8 cellular contexts compared by ENCODE assay signal in genomic region chr12:52372216-52373154, GRCh38. TPM values are rescaled to one million over a fixed set of nuclear protein-coding genes. Genes with fewer than 3 reads are reported as not detected.
DNase-seq lines count a peak whose midpoint lies in the region; ATAC-seq and TF ChIP-seq lines count a peak whose summit lies in the region.

No MANE protein-coding gene starts in this region.

- ATAC-seq in stimulated activated effector memory CD8-positive, alpha-beta T cell treated with anti-CD3 and anti-CD28 coated beads, Interleukin-12 subunit alpha, Interleukin-12 subunit beta, amount 100 ng/mL, for 72 hours = peak; percentile 53
- no peak for ATAC-seq in GM18505 (IDR thresholded peaks at IDR 0.05; ENCODE audit: unreplicated experiment)

- DNase-seq in C1 segment of cervical spinal cord (lab: John Stamatoyannopoulos, UW) (peak in 11 of 14 donors; percentile 7 to 78 (median 64)), HEK293T (ENCODE audit: extremely low spot score) (peak; percentile 80), NCI-H526 (lab: John Stamatoyannopoulos, UW) (peak; percentile 64 to 87), epithelial cell of prostate (ENCODE audit: low read depth, low spot score) (peak; percentile 40), mesothelial cell of epicardium (ENCODE audit: low spot score in 2 of 2, unreplicated experiment in 2 of 2) (peak in 1 of 2 experiments; percentile 83)
- peak; percentile 66 for DNase-seq in activated CD4-positive, alpha-beta memory T cell treated with anti-CD3 and anti-CD28 coated beads, Interleukin-2, amount 10 ng/mL, durations not matched to agents 7 days and 5 days
- peak; percentile 35 to 73 for DNase-seq in stimulated activated effector memory CD8-positive, alpha-beta T cell treated with anti-CD3 and anti-CD28 coated beads, Interleukin-12 subunit alpha, Interleukin-12 subunit beta, amount 100 ng/mL, for 72 hours (ENCODE audit: low spot score in 2 of 2)

- no peak for TF ChIP-seq POLR2A in GM18505 (IDR thresholded peaks at IDR 0.05; ENCODE audit: borderline replicate concordance, extremely low read depth, insufficient read depth, insufficient read length)

- no peaks in the 10 kb centered on the region for H3K36me3 Mint-ChIP-seq in activated CD4-positive, alpha-beta memory T cell treated with anti-CD3 and anti-CD28 coated beads, Interleukin-2, amount 10 ng/mL, durations not matched to agents 7 days and 5 days (ENCODE audit: low read depth)
- no peaks in the 10 kb centered on the region for H3K36me3 Mint-ChIP-seq in mesothelial cell of epicardium
- no peaks in the 10 kb centered on the region for H3K36me3 Mint-ChIP-seq in stimulated activated effector memory CD8-positive, alpha-beta T cell treated with anti-CD3 and anti-CD28 coated beads, Interleukin-12 subunit alpha, Interleukin-12 subunit beta, amount 100 ng/mL, for 72 hours

- CTCF ChIA-PET in HEK293T (lab: Yijun Ruan, JAX) = interaction anchor here (0.6 to 3.3 kb wide), 17 partner anchors 11 to 512 kb away, joined by 3 to 20 read pairs (median 4); partner anchors contain the start of gene KRT84
- CTCF ChIA-PET in activated CD4-positive, alpha-beta memory T cell treated with anti-CD3 and anti-CD28 coated beads, Interleukin-2, amount 10 ng/mL, durations not matched to agents 7 days and 5 days (lab: Charles Lee) = interaction anchor here (0.6 to 3.6 kb wide), 15 partner anchors 8 to 512 kb away, joined by 3 to 17 read pairs (median 4); no protein-coding TSS in a partner anchor

- TF ChIP-seq CTCF in mesothelial cell of epicardium (IDR thresholded peaks at IDR 0.05; ENCODE audit: unreplicated experiment) = peak; percentile 77

- no peaks in the 10 kb centered on the region for H3K4me1 Mint-ChIP-seq in activated CD4-positive, alpha-beta memory T cell treated with anti-CD3 and anti-CD28 coated beads, Interleukin-2, amount 10 ng/mL, durations not matched to agents 7 days and 5 days
- peaks cover 4% of the 10 kb centered on the region for H3K4me1 Mint-ChIP-seq in mesothelial cell of epicardium
- no peaks in the 10 kb centered on the region for H3K4me1 Mint-ChIP-seq in stimulated activated effector memory CD8-positive, alpha-beta T cell treated with anti-CD3 and anti-CD28 coated beads, Interleukin-12 subunit alpha, Interleukin-12 subunit beta, amount 100 ng/mL, for 72 hours

- H3K4me3 Mint-ChIP-seq in activated CD4-positive, alpha-beta memory T cell treated with anti-CD3 and anti-CD28 coated beads, Interleukin-2, amount 10 ng/mL, durations not matched to agents 7 days and 5 days = no peak overlapping the region
- H3K4me3 Mint-ChIP-seq in mesothelial cell of epicardium = no peak overlapping the region
- H3K4me3 Mint-ChIP-seq in stimulated activated effector memory CD8-positive, alpha-beta T cell treated with anti-CD3 and anti-CD28 coated beads, Interleukin-12 subunit alpha, Interleukin-12 subunit beta, amount 100 ng/mL, for 72 hours = no peak overlapping the region

- H3K27ac Mint-ChIP-seq in activated CD4-positive, alpha-beta memory T cell treated with anti-CD3 and anti-CD28 coated beads, Interleukin-2, amount 10 ng/mL, durations not matched to agents 7 days and 5 days = no peak overlapping the region
- no peak overlapping the region for H3K27ac Mint-ChIP-seq in mesothelial cell of epicardium
- H3K27ac Mint-ChIP-seq in stimulated activated effector memory CD8-positive, alpha-beta T cell treated with anti-CD3 and anti-CD28 coated beads, Interleukin-12 subunit alpha, Interleukin-12 subunit beta, amount 100 ng/mL, for 72 hours = no peak overlapping the region

- H3K27ac ChIP-seq in epithelial cell of prostate = no peak overlapping the region

- POLR2A ChIA-PET in HEK293T (lab: Yijun Ruan, JAX) = interaction anchor here (0.7 to 1.0 kb wide), 2 partner anchors 505 to 507 kb away, joined by 3 to 4 read pairs; no protein-coding TSS in a partner anchor
- POLR2A ChIA-PET in activated CD4-positive, alpha-beta memory T cell treated with anti-CD3 and anti-CD28 coated beads, Interleukin-2, amount 10 ng/mL, durations not matched to agents 7 days and 5 days (lab: Charles Lee) = no interaction called here

- H3K27me3 Mint-ChIP-seq in activated CD4-positive, alpha-beta memory T cell treated with anti-CD3 and anti-CD28 coated beads, Interleukin-2, amount 10 ng/mL, durations not matched to agents 7 days and 5 days = peaks cover 32% of the 10 kb centered on the region
- H3K27me3 Mint-ChIP-seq in mesothelial cell of epicardium (ENCODE audit: low read depth) = peaks cover 25% of the 10 kb centered on the region

- no peaks in the 10 kb centered on the region for H3K9me3 Mint-ChIP-seq in activated CD4-positive, alpha-beta memory T cell treated with anti-CD3 and anti-CD28 coated beads, Interleukin-2, amount 10 ng/mL, durations not matched to agents 7 days and 5 days
- peaks cover 7% of the 10 kb centered on the region for H3K9me3 Mint-ChIP-seq in mesothelial cell of epicardium
- H3K9me3 Mint-ChIP-seq in stimulated activated effector memory CD8-positive, alpha-beta T cell treated with anti-CD3 and anti-CD28 coated beads, Interleukin-12 subunit alpha, Interleukin-12 subunit beta, amount 100 ng/mL, for 72 hours = no peaks in the 10 kb centered on the region

TF ChIP-seq in HEK293T, 16 proteins besides CTCF, POLR2A, EP300 and RAD21:
- TF ChIP-seq FOXM1 (IDR thresholded peaks at IDR 0.05; ENCODE audit: borderline replicate concordance) = no peak
- TF ChIP-seq PKNOX1 (IDR thresholded peaks at IDR 0.05) = no peak

RNA-seq across cellular contexts. Expression of gene KRT85, which starts 5.2 kb away (rescaled TPM):
- not detected for total RNA-seq in activated CD4-positive, alpha-beta memory T cell treated with anti-CD3 and anti-CD28 coated beads, Interleukin-2, amount 10 ng/mL, durations not matched to agents 7 days and 5 days
- total RNA-seq in mesothelial cell of epicardium = not detected in 3 replicates

RNA-seq across cellular contexts. Expression of gene KRT84, which starts 13.0 kb away (rescaled TPM):
- total RNA-seq in activated CD4-positive, alpha-beta memory T cell treated with anti-CD3 and anti-CD28 coated beads, Interleukin-2, amount 10 ng/mL, durations not matched to agents 7 days and 5 days = not detected
- total RNA-seq in mesothelial cell of epicardium = not detected in 3 replicates

RNA-seq across cellular contexts. Expression of gene KRT82, which starts 33.6 kb away (rescaled TPM):
- total RNA-seq in activated CD4-positive, alpha-beta memory T cell treated with anti-CD3 and anti-CD28 coated beads, Interleukin-2, amount 10 ng/mL, durations not matched to agents 7 days and 5 days = not detected
- not detected in 3 replicates for total RNA-seq in mesothelial cell of epicardium

RNA-seq across cellular contexts. Expression of gene KRT83, which starts 51.3 kb away (rescaled TPM):
- not detected for total RNA-seq in activated CD4-positive, alpha-beta memory T cell treated with anti-CD3 and anti-CD28 coated beads, Interleukin-2, amount 10 ng/mL, durations not matched to agents 7 days and 5 days
- total RNA-seq in mesothelial cell of epicardium = not detected in 3 replicates
